9 cellular contexts compared by ENCODE assay signal in genomic region chr14:99272669-99273024, GRCh38. TPM values are rescaled to one million over a fixed set of nuclear protein-coding genes. Genes with fewer than 3 reads are reported as not detected.
A peak's percentile ranks its signal among the peaks of the same experiment; 100 is the strongest.
DNase-seq lines count a peak whose midpoint lies in the region; ATAC-seq and TF ChIP-seq lines count a peak whose summit lies in the region.
"Had no signal": no experiment of that assay in that cellular context is flagged by ENCODE, and none has a peak within 500 bp of the region (broad histone marks: within the 10 kb centered on the region; RNA-seq: fewer than 3 reads in every experiment).

No MANE protein-coding gene starts in this region.

- DNase-seq in activated T-cell treated with anti-CD3 and anti-CD28 coated beads, Interleukin-2, amount 50 U/mL, for 24 hours = no peak
- DNase-seq in activated T-cell treated with anti-CD3 and anti-CD28 coated beads, Interleukin-2, amount 50 U/mL, for 1 hour = no peak
- no peak for DNase-seq in iPS DF 6.9 (ENCODE audit: low read depth, low spot score)
- no peak for DNase-seq in suprapubic skin (ENCODE audit: low spot score in 2 of 2)
- no peak for DNase-seq in pons (ENCODE audit: low spot score)
- DNase-seq: GF-D8 had no signal

- no peaks in the 10 kb centered on the region for H3K9me3 Mint-ChIP-seq in activated T-cell treated with anti-CD3 and anti-CD28 coated beads, Interleukin-2, amount 50 U/mL, for 24 hours

- no peak for TF ChIP-seq POLR2A in suprapubic skin (IDR thresholded peaks at IDR 0.05)

- ATAC-seq in HG03469 (IDR thresholded peaks at IDR 0.05; ENCODE audit: unreplicated experiment) (no peak), HG02610 (IDR thresholded peaks at IDR 0.05; ENCODE audit: unreplicated experiment) (no peak)

- H3K27me3 ChIP-seq in iPS DF 6.9 (ENCODE audit: control insufficient read depth, insufficient read depth, low read length) (no peaks in the 10 kb centered on the region), suprapubic skin (peaks cover 35% of the 10 kb centered on the region)

- no peak for TF ChIP-seq EP300 in suprapubic skin (IDR thresholded peaks at IDR 0.05)

- H3K27me3 Mint-ChIP-seq in activated T-cell treated with anti-CD3 and anti-CD28 coated beads, Interleukin-2, amount 50 U/mL, for 24 hours = no peaks in the 10 kb centered on the region

- peak overlapping the region; percentile 53 for H3K4me3 ChIP-seq in WI38 (ENCODE audit: low read depth, low read length)
- H3K4me3 ChIP-seq in iPS DF 6.9 (ENCODE audit: low read length) = peak overlapping the region; percentile 60; the same call in 1 of the 2 replicates
- H3K4me3 ChIP-seq in suprapubic skin = peak overlapping the region; percentile 84

- peaks cover 3% of the 10 kb centered on the region; the same call in 1 of the 2 replicates for H3K4me1 ChIP-seq in iPS DF 6.9 (ENCODE audit: control insufficient read depth, insufficient read depth, low read length)
- H3K4me1 ChIP-seq in suprapubic skin = peaks cover 52% of the 10 kb centered on the region

- no peak overlapping the region for H3K27ac ChIP-seq in iPS DF 6.9 (ENCODE audit: low read length)
- peak overlapping the region; percentile 90 for H3K27ac ChIP-seq in suprapubic skin

- peak overlapping the region; percentile 99 for H3K4me3 Mint-ChIP-seq in activated T-cell treated with anti-CD3 and anti-CD28 coated beads, Interleukin-2, amount 50 U/mL, for 24 hours

- TF ChIP-seq CTCF in WI38 (IDR thresholded peaks at IDR 0.05; ENCODE audit: low read depth, low read length) = 0 out of 2 replicates have a peak, but pooled peaks have one; percentile 0
- TF ChIP-seq CTCF in suprapubic skin (IDR thresholded peaks at IDR 0.05) = no peak

- no peaks in the 10 kb centered on the region for H3K36me3 ChIP-seq in iPS DF 6.9 (ENCODE audit: control insufficient read depth, insufficient read depth, low read length)
- H3K36me3 ChIP-seq in suprapubic skin = no peaks in the 10 kb centered on the region

- H3K36me3 Mint-ChIP-seq in activated T-cell treated with anti-CD3 and anti-CD28 coated beads, Interleukin-2, amount 50 U/mL, for 24 hours (ENCODE audit: low read depth) = peaks cover 30% of the 10 kb centered on the region

- whole genome bisulfite sequencing in iPS DF 6.9 (ENCODE audit: insufficient coverage, insufficient read length) = no CpG with 5 or more reads among the region's 11 CpGs
- WGBS in suprapubic skin = 1% methylated on average over 11 of the region's 11 CpGs

- H3K9me3 ChIP-seq in iPS DF 6.9 (ENCODE audit: control insufficient read depth, insufficient read depth, low read length) (no peaks in the 10 kb centered on the region), suprapubic skin (no peaks in the 10 kb centered on the region)

- H3K27ac Mint-ChIP-seq in activated T-cell treated with anti-CD3 and anti-CD28 coated beads, Interleukin-2, amount 50 U/mL, for 24 hours = peak overlapping the region; percentile 95

- peaks cover 45% of the 10 kb centered on the region for H3K4me1 Mint-ChIP-seq in activated T-cell treated with anti-CD3 and anti-CD28 coated beads, Interleukin-2, amount 50 U/mL, for 24 hours (ENCODE audit: low read depth)

RNA-seq across cellular contexts. Expression of gene BCL11B, which starts 0.7 kb away (rescaled TPM):
- 10 to 100 TPM; 35.9 to 53.8 (median 47.5) TPM for total RNA-seq in suprapubic skin
